Comparison of ENCODE assay signal across 24 cellular contexts in the genomic region with DNA sequence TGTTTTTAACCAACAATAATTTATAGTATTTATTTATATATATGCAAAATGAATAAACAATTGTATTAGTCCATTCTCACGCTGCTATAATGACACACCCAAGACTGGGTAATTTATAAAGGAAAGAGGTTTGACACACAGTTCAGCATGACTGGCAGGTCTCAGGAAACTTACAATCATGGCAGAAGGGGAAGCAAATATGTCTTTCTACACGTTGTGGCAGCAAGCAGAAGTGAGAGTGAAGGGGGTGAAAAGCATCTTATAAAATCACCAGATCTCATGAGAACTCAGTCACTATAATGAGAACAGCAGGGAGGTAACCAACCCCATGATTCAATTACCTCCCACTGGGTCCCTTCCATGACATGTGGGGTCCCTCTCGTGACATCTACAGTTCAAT.
"Had no signal": no experiment of that assay in that cellular context is flagged by ENCODE, and none has a peak within 500 bp of the region (broad histone marks: within the 10 kb centered on the region; RNA-seq: fewer than 3 reads in every experiment).

No MANE protein-coding gene starts in this region.

- ATAC-seq: activated T-cell treated with anti-CD3 and anti-CD28 coated beads, Interleukin-2, amount 50 U/mL, for 4 hours; T-helper 17 cell had no signal

- DNase-seq: activated B cell treated with CpG ODN at 0.5 μM for 24 hours; activated CD4-positive, alpha-beta memory T cell treated with anti-CD3 and anti-CD28 coated beads for 36 hours; activated CD4-positive, alpha-beta T cell treated with anti-CD3 and anti-CD28 coated beads, Interleukin-2, amount 10 ng/mL, durations not matched to agents 7 days and 5 days; activated CD8-positive, alpha-beta memory T cell treated with anti-CD3 and anti-CD28 coated beads for 24 hours; activated effector memory CD4-positive, alpha-beta T cell treated with anti-CD3 and anti-CD28 coated beads, Interleukin-2, amount 50 U/mL, for 16 hours; activated naive CD4-positive, alpha-beta T cell treated with Interleukin-2 at 50 U/mL for 16 hours; activated T-cell treated with anti-CD3 and anti-CD28 coated beads, Interleukin-2, amount 50 U/mL, for 4 hours; brain microvascular endothelial cell; cerebellar nuclear complex; Kasumi-1; KBM-7; NCI-H1105; NCI-H1436; NCI-H1694 treated with DMSO at 0.1 percent for 48 hours; NCI-H2029 treated with DMSO at 0.1 percent for 48 hours; NCI-H345; NCI-H510A treated with DMSO at 0.1 percent for 48 hours; NCI-H69; NK-92 treated with Interleukin-12 subunit alpha and Interleukin-12 subunit beta, amount 100 ng/mL, for 24 hours; OCI-M1; Peyer's patch; Right ventricle myocardium superior; T-helper 17 cell; T-helper 9 cell had no signal
